In the genomic region with DNA sequence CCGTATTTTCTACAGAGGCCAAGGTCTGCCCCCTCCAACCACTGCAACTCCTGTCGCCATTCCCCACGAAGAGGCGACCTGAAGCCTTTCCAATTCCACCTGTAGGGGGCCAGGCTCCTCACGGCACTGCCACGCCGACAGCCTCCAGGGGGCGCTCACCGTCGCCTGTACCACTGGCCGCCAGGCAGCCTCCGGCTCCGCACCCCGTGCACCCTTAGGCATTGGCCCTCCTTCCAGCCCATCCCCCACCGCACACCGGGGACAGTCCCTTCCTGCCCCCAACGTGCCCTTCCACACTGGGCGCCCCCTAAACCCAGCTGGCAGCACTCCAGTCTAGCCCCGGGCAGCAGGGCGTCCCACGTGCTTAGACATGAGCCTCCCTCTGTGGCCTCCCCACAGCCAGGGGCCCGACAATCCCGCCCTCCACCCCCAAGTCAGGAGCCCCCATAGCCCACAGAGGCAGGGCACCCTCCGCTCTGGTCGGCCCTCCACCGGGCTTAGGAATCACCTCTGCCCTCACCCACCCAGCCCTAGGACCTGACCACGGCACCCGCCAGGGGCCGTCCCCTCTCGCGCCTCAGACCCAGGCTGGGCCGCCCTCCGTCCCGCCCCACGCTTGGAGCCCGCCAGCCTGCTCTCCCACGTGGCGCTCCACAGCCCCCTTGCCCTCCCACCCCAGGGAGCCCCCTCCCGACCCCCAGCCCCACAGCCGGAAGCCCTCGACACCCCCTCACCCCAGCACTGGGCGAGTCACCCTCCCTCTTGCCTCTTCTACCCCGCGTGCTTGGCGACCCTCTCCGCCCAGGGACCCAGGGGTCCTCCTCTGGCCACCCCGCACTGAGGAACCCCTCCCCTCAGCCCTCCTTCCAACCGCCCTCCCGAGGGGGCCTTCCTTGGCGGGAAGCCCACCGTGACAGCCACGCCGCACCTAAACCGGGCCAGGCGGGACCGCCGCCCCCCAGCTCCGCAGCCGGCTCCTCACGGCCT, we compare ENCODE assay signal across 8 cellular contexts. TPM values are rescaled to one million over a fixed set of nuclear protein-coding genes. Genes with fewer than 3 reads are reported as not detected.
DNase-seq lines count a peak whose midpoint lies in the region; ATAC-seq and TF ChIP-seq lines count a peak whose summit lies in the region.

No MANE protein-coding gene starts in this region.

- H3K4me3 ChIP-seq in AG04449 (ENCODE audit: low read depth, low read length) (no peak overlapping the region), OCI-LY7 (ENCODE audit: low read depth, low read length, poor library complexity, severe bottlenecking) (no peak overlapping the region), right cardiac atrium (ENCODE audit: low read length) (no peak overlapping the region)

- no peak overlapping the region for H2AFZ ChIP-seq in OCI-LY7 (ENCODE audit: low read length)

- H4K20me1 ChIP-seq in OCI-LY7 (ENCODE audit: insufficient read depth, low read length) = no peaks in the 10 kb centered on the region

- intact Hi-C loops in OCI-LY7 (cut with micrococcal nuclease; ENCODE audit: unreplicated experiment) = no loop called here
- intact Hi-C loops in right cardiac atrium (cut with DNase I) = no loop called here

- no peaks in the 10 kb centered on the region for H3K36me3 ChIP-seq in OCI-LY7 (ENCODE audit: insufficient read depth, low read length)

- H3K27me3 ChIP-seq in right cardiac atrium (ENCODE audit: control insufficient read depth, insufficient read depth) = no peaks in the 10 kb centered on the region

- TF ChIP-seq CTCF in AG04449 (IDR thresholded peaks at IDR 0.05; ENCODE audit: insufficient read depth, low read length, missing control alignments) (peak; percentile 51), OCI-LY7 (conservative IDR thresholded peaks at IDR 0.05; ENCODE audit: low read length) (peak; percentile 93)

- WGBS in right cardiac atrium = 73% methylated on average over 57 of the region's 60 CpGs

- DNase-seq in AG04449 (ENCODE audit: low read depth, low spot score) = no peak
- DNase-seq in OCI-LY7 (ENCODE audit: low spot score) = peak; percentile 63
- peak; percentile 20 for DNase-seq in activated T-helper 1 cell treated with Interleukin-2 at 50 U/mL for 16 hours (ENCODE audit: low read depth)
- peak in 2 of 3 donors; percentile 58 to 74 for DNase-seq in right cardiac atrium
- DNase-seq in stimulated activated CD4-positive, alpha-beta T cell treated with anti-CD3 and anti-CD28 coated beads, TNF-alpha, amount 100 ng/mL, for 48 hours (ENCODE audit: low read depth in 3 of 3) = peak; percentile 27 to 59 (median 29)
- DNase-seq in NCI-H2171 (lab: John Stamatoyannopoulos, UW) = no peak
- no peak for DNase-seq in NCI-H345 (lab: John Stamatoyannopoulos, UW)

- no peaks in the 10 kb centered on the region for H3K9me3 ChIP-seq in OCI-LY7 (ENCODE audit: low read length)
- H3K9me3 ChIP-seq in right cardiac atrium (ENCODE audit: control insufficient read depth, low read length) = no peaks in the 10 kb centered on the region

- no peak overlapping the region for H3K27ac ChIP-seq in OCI-LY7 (ENCODE audit: low read depth, low read length, poor library complexity, severe bottlenecking)
- no peak overlapping the region for H3K27ac ChIP-seq in right cardiac atrium (ENCODE audit: low read length)

- H3K4me2 ChIP-seq in OCI-LY7 (ENCODE audit: low read length) = no peak overlapping the region

- ATAC-seq in GM21447 (IDR thresholded peaks at IDR 0.05; ENCODE audit: unreplicated experiment) (peak; percentile 57), right cardiac atrium (peak in 1 of 2 donors; percentile 62)

- CTCF ChIA-PET in AG04449 (lab: Yijun Ruan, JAX) = no interaction called here
- CTCF ChIA-PET in OCI-LY7 (lab: Charles Lee; ENCODE audit: unreplicated experiment) = no interaction called here

- no peaks in the 10 kb centered on the region for H3K9me2 ChIP-seq in OCI-LY7 (ENCODE audit: insufficient read depth, low read length)

- no TSS peak for BruUV-seq in OCI-LY7 (replicated peaks; lab: Mats Ljungman, UMichigan)

- no peaks in the 10 kb centered on the region for H3K4me1 ChIP-seq in OCI-LY7 (ENCODE audit: insufficient read depth, low read length, poor library complexity, severe bottlenecking)
- H3K4me1 ChIP-seq in right cardiac atrium (ENCODE audit: control insufficient read depth, insufficient read depth, low read length) = no peaks in the 10 kb centered on the region

- POLR2A ChIA-PET in AG04449 (lab: Yijun Ruan, JAX) (no interaction called here), OCI-LY7 (lab: Charles Lee) (no interaction called here)

- no peaks in the 10 kb centered on the region for H3K79me2 ChIP-seq in OCI-LY7 (ENCODE audit: insufficient read depth, low read depth, low read length)

RNA-seq across cellular contexts. Expression of gene PNMA6E, which starts 0.7 kb away (rescaled TPM):
- total RNA-seq in OCI-LY7 (2014; rRNA removed; shearing (Covaris generic)) = not detected in 2 replicates
- not detected in 2 replicates for total RNA-seq in OCI-LY7 (2022)
- total RNA-seq in right cardiac atrium = not detected
- polyA plus RNA-seq in right cardiac atrium = not detected

RNA-seq across cellular contexts. Expression of gene ZFP92, which starts 10.8 kb away (rescaled TPM):
- 0.03 TPM in 1 of 2 replicates, not detected in the other for total RNA-seq in OCI-LY7 (2014; rRNA removed; shearing (Covaris generic))
- total RNA-seq in OCI-LY7 (2022) = not detected in 2 replicates
- total RNA-seq in right cardiac atrium = 1 to 10 TPM in 1 of 4 donors, under 1 TPM in 3; 0.57 to 1.6 (median 0.77) TPM
- 0.32 TPM for polyA plus RNA-seq in right cardiac atrium

RNA-seq across cellular contexts. Expression of gene TREX2, which starts 45.4 kb away (rescaled TPM):
- 3.1 and 6.7 TPM in 2 replicates for total RNA-seq in OCI-LY7 (2014; rRNA removed; shearing (Covaris generic))
- total RNA-seq in OCI-LY7 (2022) (2.4 and 3.7 TPM in 2 replicates), right cardiac atrium (under 1 TPM in 2 of 4 donors, not detected in 2; 0.28 to 0.91 TPM)
- polyA plus RNA-seq in right cardiac atrium = 0.48 TPM

Comparison
In these comparisons a context has a peak if more than half of its experiments do, and no peak if none do; other contexts are left out.
1. DNase-seq: peak in OCI-LY7 (single experiment), activated T-helper 1 cell treated with Interleukin-2 at 50 U/mL for 16 hours (single experiment), right cardiac atrium (2 of 3) and stimulated activated CD4-positive, alpha-beta T cell treated with anti-CD3 and anti-CD28 coated beads, TNF-alpha, amount 100 ng/mL, for 48 hours (3 of 3); none in AG04449 (single experiment), NCI-H2171 (single experiment) and NCI-H345 (single experiment).